In the genomic region with DNA sequence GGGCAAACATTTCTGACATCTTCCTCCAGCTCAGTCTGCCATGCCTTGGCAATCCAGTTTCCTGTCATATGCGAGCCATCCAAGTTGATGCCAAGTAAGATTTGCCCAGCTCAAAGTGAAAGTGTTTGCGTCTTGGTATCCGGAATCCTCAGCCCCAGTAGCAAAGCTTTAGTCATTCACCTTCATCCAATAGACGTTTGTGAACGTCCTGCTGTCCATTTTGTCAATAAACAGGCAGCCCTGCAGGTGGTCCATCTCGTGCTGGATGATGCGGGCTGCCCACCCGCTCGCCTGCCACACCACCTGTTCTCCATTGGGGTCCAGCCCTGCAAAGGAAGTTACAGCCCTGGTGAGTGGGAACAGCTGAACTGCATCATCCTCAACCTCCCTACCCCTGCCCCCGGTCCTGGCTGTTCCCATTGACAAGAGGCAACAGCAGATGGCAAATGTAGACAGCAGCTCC, we compare ENCODE assay signal across 9 cellular contexts. TPM values are rescaled to one million over a fixed set of nuclear protein-coding genes. Genes with fewer than 3 reads are reported as not detected.
A peak's percentile ranks its signal among the peaks of the same experiment; 100 is the strongest.
DNase-seq lines count a peak whose midpoint lies in the region; ATAC-seq and TF ChIP-seq lines count a peak whose summit lies in the region.
"Had no signal": no experiment of that assay in that cellular context is flagged by ENCODE, and none has a peak within 500 bp of the region (broad histone marks: within the 10 kb centered on the region; RNA-seq: fewer than 3 reads in every experiment).

No MANE protein-coding gene starts in this region.

- peak overlapping the region; percentile 90 for H3K4me3 Mint-ChIP-seq in activated CD4-positive, alpha-beta T cell treated with anti-CD3 and anti-CD28 coated beads, Interleukin-2, amount 10 ng/mL, durations not matched to agents 24 days and 14 days
- peak overlapping the region; percentile 84 for H3K4me3 Mint-ChIP-seq in T-helper 2 cell treated with Interferon-gamma antibody and Interleukin-4, amounts not matched to agents 5 μg/mL and 100 μg/mL, for 36 hours

- H4K20me1 ChIP-seq in smooth muscle cell (ENCODE audit: low read depth) = peaks cover 41% of the 10 kb centered on the region

- H3K4me1 ChIP-seq in smooth muscle cell (ENCODE audit: low read depth) = peaks cover 16% of the 10 kb centered on the region

- H3K27me3 Mint-ChIP-seq in activated CD4-positive, alpha-beta T cell treated with anti-CD3 and anti-CD28 coated beads, Interleukin-2, amount 10 ng/mL, durations not matched to agents 24 days and 14 days = no peaks in the 10 kb centered on the region
- no peaks in the 10 kb centered on the region for H3K27me3 Mint-ChIP-seq in T-helper 2 cell treated with Interferon-gamma antibody and Interleukin-4, amounts not matched to agents 5 μg/mL and 100 μg/mL, for 36 hours (ENCODE audit: low read depth)

- peaks cover 31% of the 10 kb centered on the region for H3K4me1 Mint-ChIP-seq in activated CD4-positive, alpha-beta T cell treated with anti-CD3 and anti-CD28 coated beads, Interleukin-2, amount 10 ng/mL, durations not matched to agents 24 days and 14 days
- peaks cover 36% of the 10 kb centered on the region for H3K4me1 Mint-ChIP-seq in T-helper 2 cell treated with Interferon-gamma antibody and Interleukin-4, amounts not matched to agents 5 μg/mL and 100 μg/mL, for 36 hours (ENCODE audit: low read depth)

- no peak for TF ChIP-seq CTCF in fibroblast of pulmonary artery (IDR thresholded peaks at IDR 0.05; ENCODE audit: low read length, missing control alignments)
- TF ChIP-seq CTCF in smooth muscle cell (IDR thresholded peaks at IDR 0.05; ENCODE audit: borderline replicate concordance, insufficient read depth, poor library complexity, severe bottlenecking) = no peak

- no peaks in the 10 kb centered on the region for H3K9me3 ChIP-seq in smooth muscle cell (replicated peaks; ENCODE audit: low read depth)
- H3K9me3 ChIP-seq: uterus had no signal

- intact Hi-C loops in activated CD4-positive, alpha-beta T cell treated with anti-CD3 and anti-CD28 coated beads, Interleukin-2, amount 10 ng/mL, durations not matched to agents 24 days and 14 days (cut with micrococcal nuclease) = no loop called here

- peaks cover 42% of the 10 kb centered on the region for H3K79me2 ChIP-seq in smooth muscle cell (ENCODE audit: low read depth)

- H3K4me2 ChIP-seq in smooth muscle cell = peak overlapping the region; percentile 92

- H3K27me3 ChIP-seq in smooth muscle cell (ENCODE audit: low read depth) = no peaks in the 10 kb centered on the region
- H3K27me3 ChIP-seq: uterus had no signal

- no peak overlapping the region for H2AFZ ChIP-seq in smooth muscle cell (ENCODE audit: low read depth)

- H3K9me3 Mint-ChIP-seq in activated CD4-positive, alpha-beta T cell treated with anti-CD3 and anti-CD28 coated beads, Interleukin-2, amount 10 ng/mL, durations not matched to agents 24 days and 14 days = no peaks in the 10 kb centered on the region
- H3K9me3 Mint-ChIP-seq in T-helper 2 cell treated with Interferon-gamma antibody and Interleukin-4, amounts not matched to agents 5 μg/mL and 100 μg/mL, for 36 hours = no peaks in the 10 kb centered on the region

- no peak for ATAC-seq in HG02870 (IDR thresholded peaks at IDR 0.05; ENCODE audit: unreplicated experiment)
- no peak for ATAC-seq in GM18873 (IDR thresholded peaks at IDR 0.05; ENCODE audit: low FRiP score, unreplicated experiment)

- peak overlapping the region; percentile 58 for H3K27ac Mint-ChIP-seq in activated CD4-positive, alpha-beta T cell treated with anti-CD3 and anti-CD28 coated beads, Interleukin-2, amount 10 ng/mL, durations not matched to agents 24 days and 14 days
- H3K27ac Mint-ChIP-seq in T-helper 2 cell treated with Interferon-gamma antibody and Interleukin-4, amounts not matched to agents 5 μg/mL and 100 μg/mL, for 36 hours = peak overlapping the region; percentile 70

- 83% methylated on average over 10 of the region's 10 CpGs for whole genome bisulfite sequencing in smooth muscle cell (ENCODE audit: low lambda C conversion rate)

- H3K36me3 Mint-ChIP-seq in activated CD4-positive, alpha-beta T cell treated with anti-CD3 and anti-CD28 coated beads, Interleukin-2, amount 10 ng/mL, durations not matched to agents 24 days and 14 days (ENCODE audit: low read depth) = peaks cover 55% of the 10 kb centered on the region
- peaks cover 57% of the 10 kb centered on the region for H3K36me3 Mint-ChIP-seq in T-helper 2 cell treated with Interferon-gamma antibody and Interleukin-4, amounts not matched to agents 5 μg/mL and 100 μg/mL, for 36 hours (ENCODE audit: low read depth)

- H3K9ac ChIP-seq in smooth muscle cell (ENCODE audit: low read depth) = no peak overlapping the region

- H3F3A ChIP-seq in smooth muscle cell (ENCODE audit: low read depth) = peaks cover 3% of the 10 kb centered on the region

- no peaks in the 10 kb centered on the region for H3K36me3 ChIP-seq in smooth muscle cell (ENCODE audit: low read depth)
- H3K36me3 ChIP-seq: uterus had no signal

- no peak overlapping the region for H3K27ac ChIP-seq in smooth muscle cell (ENCODE audit: low read depth)

- DNase-seq in activated CD4-positive, alpha-beta T cell treated with anti-CD3 and anti-CD28 coated beads, Interleukin-2, amount 10 ng/mL, durations not matched to agents 24 days and 14 days = no peak
- DNase-seq in activated CD4-positive, alpha-beta T cell treated with anti-CD3 and anti-CD28 coated beads for 1 hour = no peak
- DNase-seq in T-helper 2 cell treated with Interferon-gamma antibody and Interleukin-4, amounts not matched to agents 5 μg/mL and 100 μg/mL, for 36 hours (ENCODE audit: low spot score) = no peak
- DNase-seq in fibroblast of pulmonary artery (ENCODE audit: low read depth) (peak; percentile 13), smooth muscle cell (lab: John Stamatoyannopoulos, UW; ENCODE audit: unreplicated experiment) (no peak), NCI-H345 (lab: John Stamatoyannopoulos, UW) (no peak)

- H3K4me3 ChIP-seq in fibroblast of pulmonary artery (replicated peaks; ENCODE audit: low read depth, low read length) (peak overlapping the region; percentile 69), smooth muscle cell (peak overlapping the region; percentile 82)

RNA-seq across cellular contexts. Expression of gene PDF, which starts 1.5 kb away (rescaled TPM):
- total RNA-seq in activated CD4-positive, alpha-beta T cell treated with anti-CD3 and anti-CD28 coated beads, Interleukin-2, amount 10 ng/mL, durations not matched to agents 24 days and 14 days = 18.2 and 21.9 TPM in 2 replicates
- 4.0 and 4.4 TPM in 2 replicates for total RNA-seq in smooth muscle cell
- polyA plus RNA-seq in smooth muscle cell = 5.4 and 12.2 TPM in 2 replicates

RNA-seq across cellular contexts. Expression of gene COG8, which starts 10.5 kb away (rescaled TPM):
- total RNA-seq in activated CD4-positive, alpha-beta T cell treated with anti-CD3 and anti-CD28 coated beads, Interleukin-2, amount 10 ng/mL, durations not matched to agents 24 days and 14 days = 44.1 and 44.6 TPM in 2 replicates
- 33.5 and 35.6 TPM in 2 replicates for total RNA-seq in smooth muscle cell
- 26.6 and 37.2 TPM in 2 replicates for polyA plus RNA-seq in smooth muscle cell

RNA-seq across cellular contexts. Expression of gene NIP7, which starts 10.7 kb away (rescaled TPM):
- 81.2 and 84.8 TPM in 2 replicates for total RNA-seq in activated CD4-positive, alpha-beta T cell treated with anti-CD3 and anti-CD28 coated beads, Interleukin-2, amount 10 ng/mL, durations not matched to agents 24 days and 14 days
- 13.3 and 17.0 TPM in 2 replicates for total RNA-seq in smooth muscle cell
- 20.0 and 20.3 TPM in 2 replicates for polyA plus RNA-seq in smooth muscle cell

RNA-seq across cellular contexts. Expression of gene VPS4A, which starts 17.7 kb away (rescaled TPM):
- total RNA-seq in activated CD4-positive, alpha-beta T cell treated with anti-CD3 and anti-CD28 coated beads, Interleukin-2, amount 10 ng/mL, durations not matched to agents 24 days and 14 days = 37.7 and 39.7 TPM in 2 replicates
- 18.7 and 21.5 TPM in 2 replicates for total RNA-seq in smooth muscle cell
- 39.9 and 48.1 TPM in 2 replicates for polyA plus RNA-seq in smooth muscle cell

RNA-seq across cellular contexts. Expression of gene TMED6, which starts 22.7 kb away (rescaled TPM):
- 1.6 and 1.7 TPM in 2 replicates for total RNA-seq in activated CD4-positive, alpha-beta T cell treated with anti-CD3 and anti-CD28 coated beads, Interleukin-2, amount 10 ng/mL, durations not matched to agents 24 days and 14 days
- 0.27 TPM in 1 of 2 replicates, not detected in the other for total RNA-seq in smooth muscle cell
- 0.23 and 1.3 TPM in 2 replicates for polyA plus RNA-seq in smooth muscle cell
